Comparison of ENCODE assay signal across 8 cellular contexts in genomic region chr15:62782100-62782791, GRCh38.
DNase-seq lines count a peak whose midpoint lies in the region; ATAC-seq lines count a peak whose summit lies in the region.

No MANE protein-coding gene starts in this region.

- ATAC-seq in GM21529 (IDR thresholded peaks at IDR 0.05; ENCODE audit: unreplicated experiment): no peak

- DNase-seq in D341Med (ENCODE audit: low spot score) (peak; percentile 65), HS-27A (ENCODE audit: low read depth) (peak; percentile 93), NOMO-1 treated with dmso at 0.1 percent for 144 hours (lab: John Stamatoyannopoulos, UW; ENCODE audit: unreplicated experiment) (peak; percentile 23), cerebellum (ENCODE audit: low spot score) (peak; percentile 79), kidney glomerular epithelial cell (lab: John Stamatoyannopoulos, UW) (peak; percentile 83), substantia nigra (lab: John Stamatoyannopoulos, UW) (peak in 44 of 49 donors; percentile 13 to 86 (median 50)), cortex of kidney (lab: John Stamatoyannopoulos, UW) (no peak)

- H3K27ac ChIP-seq in substantia nigra (ENCODE audit: low read depth, low read length, poor library complexity, severe bottlenecking): no peak overlapping the region
